1 cellular context compared by ENCODE assay signal in the genomic region with DNA sequence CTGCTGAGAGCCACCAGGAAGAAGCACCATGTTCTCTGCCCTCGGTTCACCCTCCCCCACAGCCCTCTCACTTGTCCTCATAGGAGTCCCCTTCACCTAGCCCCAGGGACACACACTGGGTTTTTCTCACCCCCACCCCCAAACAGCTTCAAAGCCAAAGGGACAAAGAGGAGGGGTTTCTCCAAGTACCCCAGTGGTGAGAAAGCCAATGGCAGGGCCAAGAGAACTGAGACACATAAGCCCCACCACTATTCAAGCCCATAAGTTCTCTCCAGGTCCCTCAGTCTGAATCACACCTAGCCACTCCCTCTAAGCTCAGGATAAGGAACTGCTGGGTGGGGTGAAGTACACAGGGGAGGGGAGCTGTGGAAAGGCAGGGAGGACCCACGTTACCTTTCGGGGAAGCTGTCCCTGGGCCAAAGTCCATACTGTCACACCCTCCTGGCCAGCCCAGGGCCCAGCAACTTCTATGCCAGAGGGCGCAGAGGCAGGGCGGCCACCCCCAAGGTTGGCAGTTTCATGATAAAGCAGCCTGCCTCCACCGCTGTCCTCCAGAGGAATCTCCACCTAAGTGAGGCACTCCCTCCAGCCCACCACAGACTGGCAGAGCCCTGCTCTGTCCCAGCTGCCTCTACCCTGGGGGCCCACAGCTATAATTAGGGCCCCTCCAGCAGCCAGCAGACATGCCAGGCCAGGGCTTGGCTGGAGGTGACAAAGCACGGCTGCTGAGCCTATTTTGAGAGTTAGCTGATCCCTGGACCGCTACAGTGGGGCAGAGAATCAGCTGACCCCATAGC.
TF ChIP-seq lines count a peak whose summit lies in the region.

No MANE protein-coding gene starts in this region.

TF ChIP-seq in K562, 482 proteins besides CTCF, POLR2A, EP300 and RAD21 (continued from another document):
- TF ChIP-seq, protein P1, sequence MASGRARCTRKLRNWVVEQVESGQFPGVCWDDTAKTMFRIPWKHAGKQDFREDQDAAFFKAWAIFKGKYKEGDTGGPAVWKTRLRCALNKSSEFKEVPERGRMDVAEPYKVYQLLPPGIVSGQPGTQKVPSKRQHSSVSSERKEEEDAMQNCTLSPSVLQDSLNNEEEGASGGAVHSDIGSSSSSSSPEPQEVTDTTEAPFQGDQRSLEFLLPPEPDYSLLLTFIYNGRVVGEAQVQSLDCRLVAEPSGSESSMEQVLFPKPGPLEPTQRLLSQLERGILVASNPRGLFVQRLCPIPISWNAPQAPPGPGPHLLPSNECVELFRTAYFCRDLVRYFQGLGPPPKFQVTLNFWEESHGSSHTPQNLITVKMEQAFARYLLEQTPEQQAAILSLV (tag; IDR thresholded peaks at IDR 0.05): no peak
- TF ChIP-seq ZNF282 (CRISPR knock-in tag; IDR thresholded peaks at IDR 0.05) (no peak), CEBPB (tag; IDR thresholded peaks at IDR 0.05) (no peak), ZNF133 (CRISPR knock-in tag; IDR thresholded peaks at IDR 0.05) (no peak), GTF2F1 (IDR thresholded peaks at IDR 0.05; ENCODE audit: low read depth, low read length) (no peak), NCOA1 (IDR thresholded peaks at IDR 0.05; ENCODE audit: low read depth) (no peak)
TF ChIP-seq in K562: peak in this region for 0.
